In the genomic region with DNA sequence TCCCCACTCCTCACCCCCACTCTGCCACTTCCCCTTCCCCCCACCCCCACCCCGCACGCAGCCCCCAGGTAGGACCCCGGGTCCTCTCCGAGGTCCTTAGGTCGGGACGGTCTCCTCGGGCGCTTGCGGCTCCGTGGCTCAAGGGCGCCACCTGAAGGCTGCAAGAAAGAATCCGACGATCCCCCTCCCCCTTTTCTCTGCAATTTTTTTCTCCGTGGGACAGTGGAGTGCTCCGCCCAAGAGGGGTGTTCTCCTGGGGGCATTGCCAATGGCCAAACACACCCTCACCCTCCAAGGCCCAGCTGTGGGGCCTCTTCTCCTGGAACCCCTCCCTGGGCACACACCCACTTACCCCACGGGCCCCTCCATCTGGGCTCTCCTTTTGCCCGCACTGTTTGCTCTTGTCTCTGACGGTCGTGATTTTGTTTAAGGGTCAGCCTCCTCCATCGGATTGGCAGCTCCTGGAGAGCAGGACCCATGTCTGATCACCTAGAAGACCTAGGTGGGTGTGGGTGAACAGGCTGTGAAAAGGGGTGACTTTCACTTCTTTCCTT, we compare ENCODE assay signal across 8 cellular contexts. TPM values are rescaled to one million over a fixed set of nuclear protein-coding genes. Genes with fewer than 3 reads are reported as not detected.
DNase-seq lines count a peak whose midpoint lies in the region; ATAC-seq and TF ChIP-seq lines count a peak whose summit lies in the region.

No MANE protein-coding gene starts in this region.

- no peaks in the 10 kb centered on the region for H3K36me3 ChIP-seq in brain microvascular endothelial cell (replicated peaks)

- no peak for ATAC-seq in HG02763 (IDR thresholded peaks at IDR 0.05; ENCODE audit: unreplicated experiment)
- ATAC-seq in HG03045 (IDR thresholded peaks at IDR 0.05; ENCODE audit: unreplicated experiment): no peak

- peaks cover 22% of the 10 kb centered on the region for H3K27me3 ChIP-seq in brain microvascular endothelial cell (replicated peaks)

- H3K27ac ChIP-seq in brain microvascular endothelial cell: no peak overlapping the region

- in situ Hi-C loops in brain microvascular endothelial cell (cut with HindIII; ENCODE audit: low pct_ligation_motif_present, low sequenced_read_pairs): no loop called here

- peak overlapping the region; percentile 33 for H3K4me3 ChIP-seq in brain microvascular endothelial cell (ENCODE audit: low read depth, low read length)

- DNase-seq in EH (ENCODE audit: low read depth) (peak; percentile 43), LHCN-M2 (ENCODE audit: low read depth) (peak; percentile 26), SW 1271 (lab: John Stamatoyannopoulos, UW) (peak; percentile 43 to 58), brain microvascular endothelial cell (no peak), kidney tubule cell (ENCODE audit: low spot score) (peak; percentile 62)
- peak; percentile 26 to 31 for DNase-seq in stimulated activated CD8-positive, alpha-beta memory T cell treated with anti-CD3 and anti-CD28 coated beads, Interleukin-2, amount 100 ng/mL, for 48 hours (ENCODE audit: low read depth in 2 of 2)

- peak; percentile 77 for TF ChIP-seq CTCF in brain microvascular endothelial cell (IDR thresholded peaks at IDR 0.05; ENCODE audit: low read depth, low read length, missing control alignments)

RNA-seq across cellular contexts. Expression of a gene that starts 1.1 kb away (rescaled TPM):
- total RNA-seq in LHCN-M2 (2014; rRNA removed): 0.13 TPM in 1 of 2 replicates, not detected in the other
- 0.15 TPM for polyA plus RNA-seq in LHCN-M2 (2012)

RNA-seq across cellular contexts. Expression of a gene that starts 17.4 kb away (rescaled TPM):
- not detected in 2 replicates for total RNA-seq in LHCN-M2 (2014; rRNA removed)
- not detected for polyA plus RNA-seq in LHCN-M2 (2012)

RNA-seq across cellular contexts. Expression of a gene that starts 40.0 kb away (rescaled TPM):
- 0.19 and 0.29 TPM in 2 replicates for total RNA-seq in LHCN-M2 (2014; rRNA removed)
- polyA plus RNA-seq in LHCN-M2 (2012): 0.07 TPM
